Comparison of ENCODE assay signal across 8 cellular contexts in the genomic region with DNA sequence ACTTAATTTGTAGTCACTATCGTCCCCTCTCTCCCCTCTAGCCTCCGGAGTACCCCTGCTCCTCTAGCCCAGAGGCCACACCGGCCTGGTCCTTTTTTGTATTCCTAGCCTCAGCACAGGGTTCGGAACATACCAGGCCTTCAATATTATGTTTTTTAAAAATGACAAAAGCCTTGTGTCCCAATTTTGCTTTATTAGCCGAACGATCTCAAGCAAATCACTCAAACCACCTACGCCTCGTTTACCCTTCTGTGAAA. TPM values are rescaled to one million over a fixed set of nuclear protein-coding genes. Genes with fewer than 3 reads are reported as not detected.
DNase-seq lines count a peak whose midpoint lies in the region; ATAC-seq and TF ChIP-seq lines count a peak whose summit lies in the region.

No MANE protein-coding gene starts in this region.

- DNase-seq in WTC11 (ENCODE audit: low spot score) (no peak), heart left ventricle (no peak), skeletal muscle cell (ENCODE audit: low read depth) (no peak), cerebellar cortex (ENCODE audit: low spot score) (no peak), NCI-H1436 (lab: John Stamatoyannopoulos, UW) (no peak)
- DNase-seq in stimulated activated CD8-positive, alpha-beta memory T cell treated with anti-CD3 and anti-CD28 coated beads, Interleukin-4, amount 100 ng/mL, for 48 hours = no peak

- peak overlapping the region; percentile 63 to 99 (median 88) for H3K4me3 ChIP-seq in heart left ventricle
- peak overlapping the region; percentile 98 for H3K4me3 ChIP-seq in skeletal muscle cell (ENCODE audit: low read depth, low read length)

- peaks cover 35% of the 10 kb centered on the region for H3K4me1 Mint-ChIP-seq in WTC11

- H3K27ac Mint-ChIP-seq in WTC11 = peak overlapping the region; percentile 51

- POLR2A ChIA-PET in WTC11 (lab: Charles Lee) = no interaction called here

- no peaks in the 10 kb centered on the region for H3K9me3 Mint-ChIP-seq in WTC11

- no peaks in the 10 kb centered on the region for H3K27me3 ChIP-seq in heart left ventricle

- H3K27me3 Mint-ChIP-seq in WTC11 (ENCODE audit: low read depth) = no peaks in the 10 kb centered on the region

- WGBS in heart left ventricle, 4 donors = 0 to 1% (median 0%) methylated on average over 8 of the region's 8 CpGs

- H3K36me3 ChIP-seq in heart left ventricle = peaks cover 0 to 31% (median 24%) of the 10 kb centered on the region in 9 donors

- no peaks in the 10 kb centered on the region for H3K9me3 ChIP-seq in heart left ventricle

- H3K4me3 Mint-ChIP-seq in WTC11 = peak overlapping the region; percentile 92

- H3K4me1 ChIP-seq in heart left ventricle = peaks cover 10 to 69% (median 44%) of the 10 kb centered on the region in 12 donors

- TF ChIP-seq POLR2A in heart left ventricle (IDR thresholded peaks at IDR 0.05) = no peak

- intact Hi-C loops in heart left ventricle (cut with DNase I) = loop anchor here in 4 of 10 donors (2.0 to 10.0 kb wide), 5 partner anchors 18 to 524 kb away; partner anchors contain the start of genes SLC46A3 (in 2 of the 4), FLT1 (in 1 of the 4) and PAN3 (in 1 of the 4)

- H3K27ac ChIP-seq in heart left ventricle = peak overlapping the region; percentile 88 to 99 (median 96)

- peak; percentile 10 for ATAC-seq in GM18868 (IDR thresholded peaks at IDR 0.05; ENCODE audit: unreplicated experiment)
- peak; percentile 24 for ATAC-seq in HG02943 (IDR thresholded peaks at IDR 0.05; ENCODE audit: low read depth, unreplicated experiment)
- peak; percentile 54 for ATAC-seq in WTC11
- peak in 2 of 4 donors; percentile 16 to 25 for ATAC-seq in heart left ventricle

- CTCF ChIA-PET in WTC11 (lab: Charles Lee) = interaction anchor here (1.0 to 4.2 kb wide), 8 partner anchors 20 to 334 kb away, joined by 3 to 23 read pairs (median 4); no protein-coding TSS in a partner anchor

- H3K36me3 Mint-ChIP-seq in WTC11 = peaks cover 10% of the 10 kb centered on the region

- TF ChIP-seq CTCF in WTC11 (IDR thresholded peaks at IDR 0.05) = no peak
- no peak for TF ChIP-seq CTCF in heart left ventricle (IDR thresholded peaks at IDR 0.05)

TF ChIP-seq in WTC11, 78 proteins besides CTCF, POLR2A, EP300 and RAD21:
- TF ChIP-seq CBFB (CRISPR knock-in tag; IDR thresholded peaks at IDR 0.05; ENCODE audit: low read depth) (no peak), AFF4 (CRISPR knock-in tag; IDR thresholded peaks at IDR 0.05; ENCODE audit: borderline replicate concordance) (no peak), E2F1 (CRISPR knock-in tag; IDR thresholded peaks at IDR 0.05) (no peak), NR1H2 (CRISPR knock-in tag; IDR thresholded peaks at IDR 0.05) (no peak), SMAD4 (CRISPR knock-in tag; IDR thresholded peaks at IDR 0.05) (no peak), NR2C2 (CRISPR knock-in tag; IDR thresholded peaks at IDR 0.05) (no peak)
- TF ChIP-seq, protein P1, sequence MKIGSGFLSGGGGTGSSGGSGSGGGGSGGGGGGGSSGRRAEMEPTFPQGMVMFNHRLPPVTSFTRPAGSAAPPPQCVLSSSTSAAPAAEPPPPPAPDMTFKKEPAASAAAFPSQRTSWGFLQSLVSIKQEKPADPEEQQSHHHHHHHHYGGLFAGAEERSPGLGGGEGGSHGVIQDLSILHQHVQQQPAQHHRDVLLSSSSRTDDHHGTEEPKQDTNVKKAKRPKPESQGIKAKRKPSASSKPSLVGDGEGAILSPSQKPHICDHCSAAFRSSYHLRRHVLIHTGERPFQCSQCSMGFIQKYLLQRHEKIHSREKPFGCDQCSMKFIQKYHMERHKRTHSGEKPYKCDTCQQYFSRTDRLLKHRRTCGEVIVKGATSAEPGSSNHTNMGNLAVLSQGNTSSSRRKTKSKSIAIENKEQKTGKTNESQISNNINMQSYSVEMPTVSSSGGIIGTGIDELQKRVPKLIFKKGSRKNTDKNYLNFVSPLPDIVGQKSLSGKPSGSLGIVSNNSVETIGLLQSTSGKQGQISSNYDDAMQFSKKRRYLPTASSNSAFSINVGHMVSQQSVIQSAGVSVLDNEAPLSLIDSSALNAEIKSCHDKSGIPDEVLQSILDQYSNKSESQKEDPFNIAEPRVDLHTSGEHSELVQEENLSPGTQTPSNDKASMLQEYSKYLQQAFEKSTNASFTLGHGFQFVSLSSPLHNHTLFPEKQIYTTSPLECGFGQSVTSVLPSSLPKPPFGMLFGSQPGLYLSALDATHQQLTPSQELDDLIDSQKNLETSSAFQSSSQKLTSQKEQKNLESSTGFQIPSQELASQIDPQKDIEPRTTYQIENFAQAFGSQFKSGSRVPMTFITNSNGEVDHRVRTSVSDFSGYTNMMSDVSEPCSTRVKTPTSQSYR (CRISPR knock-in tag; IDR thresholded peaks at IDR 0.05) = no peak
- TF ChIP-seq, protein P2, sequence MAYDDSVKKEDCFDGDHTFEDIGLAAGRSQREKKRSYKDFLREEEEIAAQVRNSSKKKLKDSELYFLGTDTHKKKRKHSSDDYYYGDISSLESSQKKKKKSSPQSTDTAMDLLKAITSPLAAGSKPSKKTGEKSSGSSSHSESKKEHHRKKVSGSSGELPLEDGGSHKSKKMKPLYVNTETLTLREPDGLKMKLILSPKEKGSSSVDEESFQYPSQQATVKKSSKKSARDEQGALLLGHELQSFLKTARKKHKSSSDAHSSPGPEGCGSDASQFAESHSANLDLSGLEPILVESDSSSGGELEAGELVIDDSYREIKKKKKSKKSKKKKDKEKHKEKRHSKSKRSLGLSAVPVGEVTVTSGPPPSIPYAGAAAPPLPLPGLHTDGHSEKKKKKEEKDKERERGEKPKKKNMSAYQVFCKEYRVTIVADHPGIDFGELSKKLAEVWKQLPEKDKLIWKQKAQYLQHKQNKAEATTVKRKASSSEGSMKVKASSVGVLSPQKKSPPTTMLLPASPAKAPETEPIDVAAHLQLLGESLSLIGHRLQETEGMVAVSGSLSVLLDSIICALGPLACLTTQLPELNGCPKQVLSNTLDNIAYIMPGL (CRISPR knock-in tag; IDR thresholded peaks at IDR 0.05) = no peak

RNA-seq across cellular contexts. Expression of gene POMP, which starts 0.5 kb away (rescaled TPM):
- total RNA-seq in WTC11 (2021) (90.8 to 95.0 TPM (median 92.2 TPM) in 3 replicates), heart left ventricle (100 to 1,000 TPM in 5 of 9 donors, 10 to 100 TPM in 4; 87.8 to 120 (median 102) TPM)
- polyA plus RNA-seq in heart left ventricle = 100 to 1,000 TPM; 134 to 149 TPM
